ENCODE assay signal across 8 cellular contexts in genomic region chr2:65055427-65056214, GRCh38. TPM values are rescaled to one million over a fixed set of nuclear protein-coding genes. Genes with fewer than 3 reads are reported as not detected.
DNase-seq lines count a peak whose midpoint lies in the region; ATAC-seq and TF ChIP-seq lines count a peak whose summit lies in the region.

No MANE protein-coding gene starts in this region.

- H3K79me2 ChIP-seq in parathyroid adenoma, result peaks cover 36% of the 10 kb centered on the region

- peak; percentile 81 for DNase-seq in NCI-H82 (lab: John Stamatoyannopoulos, UW)
- no peak for DNase-seq in NCI-H82 treated with DMSO at 0.1 percent for 48 hours (lab: John Stamatoyannopoulos, UW; ENCODE audit: unreplicated experiment)
- DNase-seq in HFFc6, result no peak
- DNase-seq in NAMALWA (ENCODE audit: low spot score), result peak; percentile 86
- DNase-seq in activated CD8-positive, alpha-beta T cell treated with anti-CD3 and anti-CD28 coated beads, Interleukin-2, amount 10 ng/mL, durations not matched to agents 7 days and 5 days, result no peak
- DNase-seq in foreskin fibroblast, result no peak
- no peak for DNase-seq in DMS114 treated with DMSO at 0.1 percent for 48 hours (lab: John Stamatoyannopoulos, UW; ENCODE audit: unreplicated experiment)

- peaks cover 13% of the 10 kb centered on the region for H3K4me1 ChIP-seq in parathyroid adenoma

- H3K4me2 ChIP-seq in parathyroid adenoma (ENCODE audit: low read length), result peak overlapping the region; percentile 99

- no peak overlapping the region for H3K9ac ChIP-seq in parathyroid adenoma

- CTCF ChIA-PET in activated CD8-positive, alpha-beta T cell treated with anti-CD3 and anti-CD28 coated beads, Interleukin-2, amount 10 ng/mL, durations not matched to agents 7 days and 5 days (lab: Charles Lee), result interaction anchor here (1.0 to 4.5 kb wide), 17 partner anchors 10 to 533 kb away, joined by 3 to 37 read pairs (median 4); partner anchors contain the start of genes RAB1A and SLC1A4

- H3K9me3 Mint-ChIP-seq in HFFc6, result no peaks in the 10 kb centered on the region
- peaks cover 6% of the 10 kb centered on the region for H3K9me3 Mint-ChIP-seq in activated CD8-positive, alpha-beta T cell treated with anti-CD3 and anti-CD28 coated beads, Interleukin-2, amount 10 ng/mL, durations not matched to agents 7 days and 5 days (ENCODE audit: insufficient read depth)

- H3K9me3 ChIP-seq in parathyroid adenoma (ENCODE audit: control insufficient read depth, low read length), result no peaks in the 10 kb centered on the region

- H3K27ac ChIP-seq in parathyroid adenoma, result peak overlapping the region; percentile 73

- H3K4me3 ChIP-seq in foreskin fibroblast (ENCODE audit: low read depth in 1 of 2, low read length in 2 of 2) (peak overlapping the region; percentile 70 to 78), parathyroid adenoma (ENCODE audit: low read depth, low read length) (peak overlapping the region; percentile 82)

- peaks cover 3% of the 10 kb centered on the region for H3K27me3 Mint-ChIP-seq in HFFc6 (ENCODE audit: insufficient read depth)
- H3K27me3 Mint-ChIP-seq in activated CD8-positive, alpha-beta T cell treated with anti-CD3 and anti-CD28 coated beads, Interleukin-2, amount 10 ng/mL, durations not matched to agents 7 days and 5 days (ENCODE audit: low read depth), result peaks cover 2% of the 10 kb centered on the region

- peak; percentile 46 for ATAC-seq in activated CD8-positive, alpha-beta T cell treated with anti-CD3 and anti-CD28 coated beads, Interleukin-2, amount 10 ng/mL, durations not matched to agents 7 days and 5 days

- H3K27me3 ChIP-seq in parathyroid adenoma (ENCODE audit: control insufficient read depth, insufficient read depth, low read length), result no peaks in the 10 kb centered on the region

- no peak for TF ChIP-seq CTCF in HFFc6 (IDR thresholded peaks at IDR 0.05)
- TF ChIP-seq CTCF in foreskin fibroblast (IDR thresholded peaks at IDR 0.05; ENCODE audit: low read depth, low read length), result no peak
- no peak for TF ChIP-seq CTCF in parathyroid adenoma (IDR thresholded peaks at IDR 0.05)

- no peaks in the 10 kb centered on the region for H3K36me3 ChIP-seq in parathyroid adenoma (ENCODE audit: control insufficient read depth, insufficient read depth, low read length)

- POLR2A ChIA-PET in activated CD8-positive, alpha-beta T cell treated with anti-CD3 and anti-CD28 coated beads, Interleukin-2, amount 10 ng/mL, durations not matched to agents 7 days and 5 days (lab: Charles Lee), result interaction anchor here (0.8 to 4.8 kb wide), 5 partner anchors 13 to 172 kb away, joined by 3 to 21 read pairs (median 3); partner anchors contain the start of genes ACTR2 and RAB1A

- H3K4me3 Mint-ChIP-seq in HFFc6, result peak overlapping the region; percentile 98
- peak overlapping the region; percentile 95 for H3K4me3 Mint-ChIP-seq in activated CD8-positive, alpha-beta T cell treated with anti-CD3 and anti-CD28 coated beads, Interleukin-2, amount 10 ng/mL, durations not matched to agents 7 days and 5 days

- H2AFZ ChIP-seq in parathyroid adenoma, result peak overlapping the region; percentile 99

- peak overlapping the region; percentile 57 for H3K27ac Mint-ChIP-seq in HFFc6
- H3K27ac Mint-ChIP-seq in activated CD8-positive, alpha-beta T cell treated with anti-CD3 and anti-CD28 coated beads, Interleukin-2, amount 10 ng/mL, durations not matched to agents 7 days and 5 days, result peak overlapping the region; percentile 88

- H3K4me1 Mint-ChIP-seq in HFFc6 (ENCODE audit: low read depth), result peaks cover 38% of the 10 kb centered on the region
- H3K4me1 Mint-ChIP-seq in activated CD8-positive, alpha-beta T cell treated with anti-CD3 and anti-CD28 coated beads, Interleukin-2, amount 10 ng/mL, durations not matched to agents 7 days and 5 days (ENCODE audit: low read depth), result peaks cover 58% of the 10 kb centered on the region

- no peaks in the 10 kb centered on the region for H3K36me3 Mint-ChIP-seq in HFFc6 (ENCODE audit: low read depth)
- peaks cover 11% of the 10 kb centered on the region for H3K36me3 Mint-ChIP-seq in activated CD8-positive, alpha-beta T cell treated with anti-CD3 and anti-CD28 coated beads, Interleukin-2, amount 10 ng/mL, durations not matched to agents 7 days and 5 days (ENCODE audit: low read depth)

RNA-seq across cellular contexts. Expression of gene CEP68, which starts 0.6 kb away (rescaled TPM):
- total RNA-seq in HFFc6 (2021; fragmentation: NEBNext Ultra II Directional; extraction: Animal tissue kit (Norgen Biotek cat#: 25700)), result 1 to 10 TPM; 5.7 to 9.7 (median 7.1) TPM
- total RNA-seq in activated CD8-positive, alpha-beta T cell treated with anti-CD3 and anti-CD28 coated beads, Interleukin-2, amount 10 ng/mL, durations not matched to agents 7 days and 5 days, result 1 to 10 TPM; 8.1 to 9.7 TPM

Comparison
In these comparisons a context has a peak if more than half of its experiments do, and no peak if none do; other contexts are left out.
1. DNase-seq: peak in NCI-H82 (single experiment) and NAMALWA (single experiment); none in NCI-H82 treated with DMSO at 0.1 percent for 48 hours (single experiment), HFFc6 (single experiment), activated CD8-positive, alpha-beta T cell treated with anti-CD3 and anti-CD28 coated beads, Interleukin-2, amount 10 ng/mL, durations not matched to agents 7 days and 5 days (single experiment), foreskin fibroblast (0 of 2) and DMS114 treated with DMSO at 0.1 percent for 48 hours (single experiment).